In genomic region chr16:11396241-11397048, GRCh38 we compare ENCODE assay signal across 8 cellular contexts. TPM values are rescaled to one million over a fixed set of nuclear protein-coding genes. Genes with fewer than 3 reads are reported as not detected.
DNase-seq lines count a peak whose midpoint lies in the region; ATAC-seq and TF ChIP-seq lines count a peak whose summit lies in the region.

No MANE protein-coding gene starts in this region.

- H3K4me1 ChIP-seq in sigmoid colon = peaks cover 0 to 3% (median 0%) of the 10 kb centered on the region in 4 donors

- H3K4me1 Mint-ChIP-seq in T-helper 17 cell = peaks cover 2% of the 10 kb centered on the region

- H3K27ac Mint-ChIP-seq in T-helper 17 cell = peak overlapping the region; percentile 45

- H3K4me3 ChIP-seq in sigmoid colon = no peak overlapping the region

- no peaks in the 10 kb centered on the region for H3K27me3 ChIP-seq in sigmoid colon

- ATAC-seq in T-helper 17 cell (peak; percentile 78), HG03439 (IDR thresholded peaks at IDR 0.05; ENCODE audit: unreplicated experiment) (no peak), HG02885 (IDR thresholded peaks at IDR 0.05; ENCODE audit: poor library complexity, unreplicated experiment) (no peak)

- no peak for TF ChIP-seq POLR2A in sigmoid colon (IDR thresholded peaks at IDR 0.05)

- 42 to 44% methylated on average over 24 of the region's 24 CpGs for WGBS in sigmoid colon, 2 donors

- TF ChIP-seq EP300 in sigmoid colon (IDR thresholded peaks at IDR 0.05) = no peak

- H3K36me3 Mint-ChIP-seq in T-helper 17 cell (ENCODE audit: low read depth) = no peaks in the 10 kb centered on the region

- H3K27me3 Mint-ChIP-seq in T-helper 17 cell = no peaks in the 10 kb centered on the region

- DNase-seq in ELF-1 (ENCODE audit: low read depth, low spot score) (peak; percentile 84), T-helper 17 cell (peak; percentile 42 to 69 (median 51)), anterior cingulate cortex (lab: John Stamatoyannopoulos, UW) (peak in 55 of 58 donors; percentile 13 to 81 (median 54)), hepatic stellate cell (ENCODE audit: low spot score) (peak; percentile 96), sigmoid colon (peak; percentile 84)

- H3K36me3 ChIP-seq in sigmoid colon = no peaks in the 10 kb centered on the region

- H3K27ac ChIP-seq in sigmoid colon = no peak overlapping the region

- intact Hi-C loops in sigmoid colon (cut with DNase I) = loop anchor here (2.0 to 5.0 kb wide), 3 partner anchors 318 to 671 kb away; no protein-coding TSS in a partner anchor

- no peak overlapping the region for H3K4me3 Mint-ChIP-seq in T-helper 17 cell

- H3K9me3 ChIP-seq in T-helper 17 cell (ENCODE audit: control insufficient read depth, low read length, poor library complexity, severe bottlenecking) (no peaks in the 10 kb centered on the region), sigmoid colon (no peaks in the 10 kb centered on the region)

- TF ChIP-seq CTCF in LNCAP (IDR thresholded peaks at IDR 0.05) = peak; percentile 96
- peak; percentile 88 to 100 (median 96) for TF ChIP-seq CTCF in sigmoid colon (IDR thresholded peaks at IDR 0.05)

RNA-seq across cellular contexts. Expression of gene RMI2, which starts 51.2 kb away (rescaled TPM):
- total RNA-seq in T-helper 17 cell = 1 to 10 TPM; 1.4 to 2.1 TPM
- total RNA-seq in sigmoid colon = 1 to 10 TPM in 2 of 4 donors, under 1 TPM in 2; 0.36 to 2.2 (median 1.2) TPM
- polyA plus RNA-seq in sigmoid colon = 10 to 100 TPM in 1 of 3 donors, 1 to 10 TPM in 2; 5.4 to 19.3 (median 8.1) TPM
